In genomic region chr9:76338418-76338817, GRCh38 we compare ENCODE assay signal across 27 cellular contexts.
"Had no signal": no experiment of that assay in that cellular context is flagged by ENCODE, and none has a peak within 500 bp of the region (broad histone marks: within the 10 kb centered on the region; RNA-seq: fewer than 3 reads in every experiment).

No MANE protein-coding gene starts in this region.

- H3K9me3 Mint-ChIP-seq: natural killer cell treated with Interleukin-12 subunit alpha and Interleukin-12 subunit beta and Interleukin-15 and Interleukin-18, amount 100 ng/mL, for 72 hours; nephron progenitor cell; stimulated activated naive B cell treated with anti-CD40 and anti-IgM and Interleukin-4, amounts not matched to agents 10 μg/mL and 1 μg/mL and 100 μg/mL, for 72 hours; stimulated activated naive CD8-positive, alpha-beta T cell treated with anti-CD3 and anti-CD28 coated beads, Interleukin-15, Interleukin-2, amounts not matched to agents 100 ng/mL and 50 ng/mL, for 24 hours had no signal

- H3K9me3 ChIP-seq: neutrophil, pancreas, prostate gland, right lobe of liver, sigmoid colon, thoracic aorta, thyroid gland, tibial nerve, upper lobe of left lung, vagina had no signal

- H3K27ac Mint-ChIP-seq: natural killer cell treated with Interleukin-12 subunit alpha and Interleukin-12 subunit beta and Interleukin-15 and Interleukin-18, amount 100 ng/mL, for 72 hours; nephron progenitor cell; stimulated activated effector memory CD8-positive, alpha-beta T cell treated with anti-CD3 and anti-CD28 coated beads, Interleukin-12 subunit alpha, Interleukin-12 subunit beta, amount 100 ng/mL, for 72 hours; stimulated activated naive B cell treated with anti-CD40 and anti-IgM and Interleukin-4, amounts not matched to agents 10 μg/mL and 1 μg/mL and 100 μg/mL, for 72 hours; stimulated activated naive CD8-positive, alpha-beta T cell treated with anti-CD3 and anti-CD28 coated beads, Interleukin-15, Interleukin-2, amounts not matched to agents 100 ng/mL and 50 ng/mL, for 24 hours had no signal

- H3K36me3 Mint-ChIP-seq: natural killer cell treated with Interleukin-12 subunit alpha and Interleukin-12 subunit beta and Interleukin-15 and Interleukin-18, amount 100 ng/mL, for 72 hours; stimulated activated effector memory CD8-positive, alpha-beta T cell treated with anti-CD3 and anti-CD28 coated beads, Interleukin-12 subunit alpha, Interleukin-12 subunit beta, amount 100 ng/mL, for 72 hours had no signal

- H3K36me3 ChIP-seq: neutrophil, pancreas, prostate gland, right lobe of liver, sigmoid colon, stomach, thoracic aorta, thyroid gland, tibial nerve, upper lobe of left lung, vagina had no signal

- H3K4me3 ChIP-seq: pancreas, prostate gland, right lobe of liver, sigmoid colon, stomach, thoracic aorta, thyroid gland, tibial nerve, upper lobe of left lung, vagina had no signal

- ATAC-seq: natural killer cell treated with Interleukin-12 subunit alpha and Interleukin-12 subunit beta and Interleukin-15 and Interleukin-18, amount 100 ng/mL, for 72 hours; pancreas; right cardiac atrium; right lobe of liver; stimulated activated effector memory CD8-positive, alpha-beta T cell treated with anti-CD3 and anti-CD28 coated beads, Interleukin-12 subunit alpha, Interleukin-12 subunit beta, amount 100 ng/mL, for 72 hours; stimulated activated naive B cell treated with anti-CD40 and anti-IgM and Interleukin-4, amounts not matched to agents 10 μg/mL and 1 μg/mL and 100 μg/mL, for 72 hours had no signal

- FAIRE-seq: urothelium cell line had no signal

- H3K4me1 ChIP-seq: pancreas, prostate gland, right lobe of liver, sigmoid colon, stomach, thyroid gland, tibial nerve, upper lobe of left lung, vagina had no signal

- H3K27ac ChIP-seq: neutrophil, pancreas, prostate gland, right lobe of liver, sigmoid colon, stomach, thoracic aorta, thyroid gland, tibial nerve, upper lobe of left lung, vagina had no signal

- DNase-seq: nephron progenitor cell; nucleus accumbens; pancreas; right cardiac atrium; right lobe of liver; sigmoid colon; small intestine; stimulated activated CD4-positive, alpha-beta T cell treated with anti-CD3 and anti-CD28 coated beads, Interleukin-15, amount 100 ng/mL, for 24 hours; stimulated activated CD4-positive, alpha-beta T cell treated with anti-CD3 and anti-CD28 coated beads, Interleukin-2, amount 100 ng/mL, for 24 hours; stimulated activated CD4-positive, alpha-beta T cell treated with anti-CD3 and anti-CD28 coated beads, Interleukin-2, amount 100 ng/mL, for 48 hours; stimulated activated CD4-positive, alpha-beta T cell treated with anti-CD3 and anti-CD28 coated beads, Interleukin-4, amount 100 ng/mL, for 24 hours; stimulated activated naive B cell treated with anti-CD40 and anti-IgM and Interleukin-4, amounts not matched to agents 10 μg/mL and 1 μg/mL and 100 μg/mL, for 72 hours; stimulated activated naive CD4-positive, alpha-beta T cell treated with Interleukin-2 at 50 U/mL for 16 hours; stomach; thyroid gland; trophoblast cell; upper lobe of left lung had no signal

- H3K4me3 Mint-ChIP-seq: natural killer cell treated with Interleukin-12 subunit alpha and Interleukin-12 subunit beta and Interleukin-15 and Interleukin-18, amount 100 ng/mL, for 72 hours; nephron progenitor cell; neural crest cell; stimulated activated effector memory CD8-positive, alpha-beta T cell treated with anti-CD3 and anti-CD28 coated beads, Interleukin-12 subunit alpha, Interleukin-12 subunit beta, amount 100 ng/mL, for 72 hours; stimulated activated naive B cell treated with anti-CD40 and anti-IgM and Interleukin-4, amounts not matched to agents 10 μg/mL and 1 μg/mL and 100 μg/mL, for 72 hours; stimulated activated naive CD8-positive, alpha-beta T cell treated with anti-CD3 and anti-CD28 coated beads, Interleukin-15, Interleukin-2, amounts not matched to agents 100 ng/mL and 50 ng/mL, for 24 hours had no signal

- H3K27me3 ChIP-seq: neutrophil, pancreas, right lobe of liver, sigmoid colon, stomach, thyroid gland, tibial nerve, upper lobe of left lung, vagina had no signal

- H3K4me1 Mint-ChIP-seq: neural crest cell; stimulated activated effector memory CD8-positive, alpha-beta T cell treated with anti-CD3 and anti-CD28 coated beads, Interleukin-12 subunit alpha, Interleukin-12 subunit beta, amount 100 ng/mL, for 72 hours; stimulated activated naive B cell treated with anti-CD40 and anti-IgM and Interleukin-4, amounts not matched to agents 10 μg/mL and 1 μg/mL and 100 μg/mL, for 72 hours had no signal
